ENCODE assay signal across 19 cellular contexts in genomic region chr15:99197861-99198260, GRCh38.
"Had no signal": no experiment of that assay in that cellular context is flagged by ENCODE, and none has a peak within 500 bp of the region (broad histone marks: within the 10 kb centered on the region; RNA-seq: fewer than 3 reads in every experiment).

No MANE protein-coding gene starts in this region.

- H3K4me3 ChIP-seq: lower lobe of right lung, pancreas, sigmoid colon, spleen, stomach, testis, upper lobe of right lung had no signal

- DNase-seq: activated CD4-positive, alpha-beta T cell treated with anti-CD3 and anti-CD28 coated beads for 48 hours; activated CD8-positive, alpha-beta memory T cell treated with anti-CD3 and anti-CD28 coated beads, Interleukin-2, amount 50 U/mL, for 4 hours; activated CD8-positive, alpha-beta T cell treated with anti-CD3 and anti-CD28 coated beads, Interleukin-2, amount 10 ng/mL, durations not matched to agents 7 days and 5 days; activated gamma-delta T cell treated with Interleukin-2 at 50 U/mL for 16 hours; activated T-cell treated with anti-CD3 and anti-CD28 coated beads, Interleukin-2, amount 50 U/mL, for 48 hours; amygdala; brain microvascular endothelial cell; effector memory CD4-positive, alpha-beta T cell; glutamatergic neuron; left colon; lower lobe of right lung; pancreas; sigmoid colon; spleen; stomach; T-helper 2 cell; testis; upper lobe of right lung had no signal

- H3K9me3 ChIP-seq: lower lobe of right lung, pancreas, sigmoid colon, spleen, stomach, testis, upper lobe of right lung had no signal

- H3K4me1 ChIP-seq: lower lobe of right lung, pancreas, sigmoid colon, spleen, stomach, testis, upper lobe of right lung had no signal

- H3K27ac ChIP-seq: brain microvascular endothelial cell, lower lobe of right lung, pancreas, spleen, stomach, testis, upper lobe of right lung had no signal

- ATAC-seq: activated CD8-positive, alpha-beta T cell treated with anti-CD3 and anti-CD28 coated beads, Interleukin-2, amount 10 ng/mL, durations not matched to agents 7 days and 5 days; left colon; lower lobe of right lung; pancreas; upper lobe of right lung; WTC11 had no signal

- H3K27me3 ChIP-seq: brain microvascular endothelial cell, pancreas, sigmoid colon, spleen, stomach, testis, upper lobe of right lung had no signal
